ENCODE assay signal across 15 cellular contexts in the genomic region with DNA sequence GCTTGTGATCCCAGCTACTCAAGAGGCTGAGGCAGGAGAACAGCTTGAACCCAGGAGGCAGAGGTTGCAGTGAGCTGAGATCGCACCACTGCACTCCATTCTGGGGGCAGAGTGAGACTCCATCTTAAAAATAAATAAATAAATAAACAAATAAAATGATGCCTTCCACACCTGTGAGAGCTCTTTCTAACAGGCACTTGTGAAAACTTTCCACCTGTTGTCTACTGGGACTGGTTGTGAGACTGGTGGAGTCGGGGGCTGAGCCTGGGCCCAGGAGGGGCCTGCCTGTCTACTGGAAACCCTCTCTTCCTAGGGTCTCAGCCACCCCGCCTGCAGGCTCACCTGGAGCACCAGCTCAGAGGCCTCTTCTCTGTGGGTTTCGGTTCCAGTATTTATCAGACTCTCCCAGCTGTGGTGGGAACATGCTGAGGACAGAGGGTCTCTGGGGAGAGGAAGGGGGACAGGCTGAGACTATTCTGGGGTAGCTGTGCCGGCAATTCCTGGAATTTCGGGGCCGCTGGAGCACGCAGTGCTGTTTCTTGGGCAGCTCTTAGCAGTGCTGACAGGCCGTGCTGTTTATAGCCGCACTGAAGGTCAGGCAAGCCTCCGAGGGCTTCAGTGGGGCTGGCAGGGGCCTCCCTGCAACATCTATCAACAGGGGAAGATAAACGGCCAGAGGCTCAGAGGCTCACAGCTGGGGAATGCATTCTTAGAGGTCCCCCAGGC. TPM values are rescaled to one million over a fixed set of nuclear protein-coding genes. Genes with fewer than 3 reads are reported as not detected.
DNase-seq lines count a peak whose midpoint lies in the region; ATAC-seq and TF ChIP-seq lines count a peak whose summit lies in the region.
"Had no signal": no experiment of that assay in that cellular context is flagged by ENCODE, and none has a peak within 500 bp of the region (broad histone marks: within the 10 kb centered on the region; RNA-seq: fewer than 3 reads in every experiment).

No MANE protein-coding gene starts in this region.

- 26% methylated on average over 12 of the region's 12 CpGs for WGBS in right cardiac atrium

- peak; percentile 74 for DNase-seq in amniotic epithelial cell (ENCODE audit: low read depth)
- DNase-seq in right cardiac atrium: peak; percentile 73 to 91 (median 90)
- DNase-seq in activated naive CD4-positive, alpha-beta T cell treated with anti-CD3 and anti-CD28 coated beads, Interleukin-2, amount 10 ng/mL, durations not matched to agents 7 days and 5 days: no peak
- DNase-seq in endothelial cell (ENCODE audit: low spot score): no peak
- no peak for DNase-seq in NCI-H2196 treated with DMSO at 0.1 percent for 48 hours (lab: John Stamatoyannopoulos, UW; ENCODE audit: unreplicated experiment)
- DNase-seq in T-helper 17 cell: no peak
- DNase-seq: GF-D8, HCEC 1CT, NCI-H1092 treated with DMSO at 0.1 percent for 48 hours, T-helper 1 cell had no signal

- no peak for TF ChIP-seq CTCF in endothelial cell (IDR thresholded peaks at IDR 0.05; ENCODE audit: unreplicated experiment)

- no peaks in the 10 kb centered on the region for H3K36me3 ChIP-seq in BLaER1 treated with 17β-estradiol and CSF1 and Interleukin-3, amounts not matched to agents 10 nM and 100 nM
- no peaks in the 10 kb centered on the region for H3K36me3 ChIP-seq in rectal smooth muscle tissue (ENCODE audit: control insufficient read depth, insufficient read depth, low read length)

- ATAC-seq in right cardiac atrium: peak; percentile 33 to 44
- ATAC-seq in T-helper 17 cell: no peak

- no peak overlapping the region for H3K4me3 Mint-ChIP-seq in activated naive CD4-positive, alpha-beta T cell treated with anti-CD3 and anti-CD28 coated beads, Interleukin-2, amount 10 ng/mL, durations not matched to agents 7 days and 5 days
- no peak overlapping the region for H3K4me3 Mint-ChIP-seq in endothelial cell (ENCODE audit: unreplicated experiment)
- H3K4me3 Mint-ChIP-seq in T-helper 17 cell: no peak overlapping the region

- peaks cover 0 to 6% (median 0%) of the 10 kb centered on the region in 11 experiments; a peak in 1 of 22 replicates for H3K27me3 ChIP-seq in BLaER1 treated with 17β-estradiol and CSF1 and Interleukin-3, amounts not matched to agents 10 nM and 100 nM
- no peaks in the 10 kb centered on the region for H3K27me3 ChIP-seq in right cardiac atrium (ENCODE audit: control insufficient read depth, insufficient read depth)
- H3K27me3 ChIP-seq in rectal smooth muscle tissue (ENCODE audit: control insufficient read depth, insufficient read depth, low read length): no peaks in the 10 kb centered on the region

- H3K4me1 Mint-ChIP-seq in activated naive CD4-positive, alpha-beta T cell treated with anti-CD3 and anti-CD28 coated beads, Interleukin-2, amount 10 ng/mL, durations not matched to agents 7 days and 5 days: no peaks in the 10 kb centered on the region
- H3K4me1 Mint-ChIP-seq in endothelial cell (ENCODE audit: unreplicated experiment): peaks cover 7% of the 10 kb centered on the region
- H3K4me1 Mint-ChIP-seq in T-helper 17 cell: peaks cover 2% of the 10 kb centered on the region

- peaks cover 0 to 45% (median 0%) of the 10 kb centered on the region in 11 experiments; a peak in 3 of 22 replicates for H4K20me1 ChIP-seq in BLaER1 treated with 17β-estradiol and CSF1 and Interleukin-3, amounts not matched to agents 10 nM and 100 nM

- peak overlapping the region in 2 of 11 experiments; percentile 23 to 42; a peak in 1 of 22 replicates for H3K27ac ChIP-seq in BLaER1 treated with 17β-estradiol and CSF1 and Interleukin-3, amounts not matched to agents 10 nM and 100 nM
- peak overlapping the region; percentile 66 for H3K27ac ChIP-seq in right cardiac atrium (ENCODE audit: low read length)
- H3K27ac ChIP-seq in rectal smooth muscle tissue (ENCODE audit: low read depth, low read length): peak overlapping the region; percentile 94

- no peak overlapping the region; a peak in 1 of 20 replicates for H3K4me3 ChIP-seq in BLaER1 treated with 17β-estradiol and CSF1 and Interleukin-3, amounts not matched to agents 10 nM and 100 nM
- peak overlapping the region; percentile 51 for H3K4me3 ChIP-seq in right cardiac atrium (ENCODE audit: low read length)
- no peak overlapping the region for H3K4me3 ChIP-seq in rectal smooth muscle tissue (ENCODE audit: low read length)

- no peaks in the 10 kb centered on the region for H3K9me3 ChIP-seq in BLaER1 treated with 17β-estradiol and CSF1 and Interleukin-3, amounts not matched to agents 10 nM and 100 nM (replicated peaks in 1 of 11)
- no peaks in the 10 kb centered on the region for H3K9me3 ChIP-seq in right cardiac atrium (ENCODE audit: control insufficient read depth, low read length)
- H3K9me3 ChIP-seq in T-helper 17 cell (ENCODE audit: control insufficient read depth, low read length, poor library complexity, severe bottlenecking): no peaks in the 10 kb centered on the region

- no peaks in the 10 kb centered on the region for H3K36me3 Mint-ChIP-seq in activated naive CD4-positive, alpha-beta T cell treated with anti-CD3 and anti-CD28 coated beads, Interleukin-2, amount 10 ng/mL, durations not matched to agents 7 days and 5 days
- H3K36me3 Mint-ChIP-seq in endothelial cell (ENCODE audit: low read depth, unreplicated experiment) (no peaks in the 10 kb centered on the region), T-helper 17 cell (ENCODE audit: low read depth) (no peaks in the 10 kb centered on the region)

- peak overlapping the region; percentile 36 to 93 (median 86); a peak in 20 of 22 replicates for H3K4me2 ChIP-seq in BLaER1 treated with 17β-estradiol and CSF1 and Interleukin-3, amounts not matched to agents 10 nM and 100 nM

- peaks cover 19% of the 10 kb centered on the region for H3K27me3 Mint-ChIP-seq in activated naive CD4-positive, alpha-beta T cell treated with anti-CD3 and anti-CD28 coated beads, Interleukin-2, amount 10 ng/mL, durations not matched to agents 7 days and 5 days
- H3K27me3 Mint-ChIP-seq in endothelial cell (ENCODE audit: unreplicated experiment) (peaks cover 9% of the 10 kb centered on the region), T-helper 17 cell (peaks cover 20% of the 10 kb centered on the region)

- H3K27ac Mint-ChIP-seq in activated naive CD4-positive, alpha-beta T cell treated with anti-CD3 and anti-CD28 coated beads, Interleukin-2, amount 10 ng/mL, durations not matched to agents 7 days and 5 days: no peak overlapping the region
- H3K27ac Mint-ChIP-seq in endothelial cell (ENCODE audit: unreplicated experiment): no peak overlapping the region
- no peak overlapping the region for H3K27ac Mint-ChIP-seq in T-helper 17 cell

- peak overlapping the region in 5 of 11 experiments; percentile 2 to 50 (median 11); a peak in 5 of 22 replicates for H3K9ac ChIP-seq in BLaER1 treated with 17β-estradiol and CSF1 and Interleukin-3, amounts not matched to agents 10 nM and 100 nM
- no peak overlapping the region for H3K9ac ChIP-seq in rectal smooth muscle tissue (ENCODE audit: low read length)

- CTCF ChIA-PET in activated naive CD4-positive, alpha-beta T cell treated with anti-CD3 and anti-CD28 coated beads, Interleukin-2, amount 10 ng/mL, durations not matched to agents 7 days and 5 days (lab: Charles Lee): no interaction called here

- H3K4me1 ChIP-seq in BLaER1 treated with 17β-estradiol and CSF1 and Interleukin-3, amounts not matched to agents 10 nM and 100 nM: peaks cover 25 to 99% (median 84%) of the 10 kb centered on the region in 10 experiments
- no peaks in the 10 kb centered on the region for H3K4me1 ChIP-seq in right cardiac atrium (ENCODE audit: control insufficient read depth, insufficient read depth, low read length)
- H3K4me1 ChIP-seq in rectal smooth muscle tissue (ENCODE audit: control insufficient read depth, insufficient read depth, low read length): peaks cover 41% of the 10 kb centered on the region

- H3K9me3 Mint-ChIP-seq in activated naive CD4-positive, alpha-beta T cell treated with anti-CD3 and anti-CD28 coated beads, Interleukin-2, amount 10 ng/mL, durations not matched to agents 7 days and 5 days: no peaks in the 10 kb centered on the region
- H3K9me3 Mint-ChIP-seq in endothelial cell (ENCODE audit: unreplicated experiment): no peaks in the 10 kb centered on the region

- intact Hi-C loops in right cardiac atrium (cut with DNase I): no loop called here

RNA-seq across cellular contexts. Expression of a gene that starts 3.8 kb away (rescaled TPM):
- total RNA-seq in right cardiac atrium (1,000 to 10,000 TPM in 1 of 4 donors, 100 to 1,000 TPM in 3; 738 to 1,111 (median 934) TPM), endothelial cell (ENCODE audit: unreplicated experiment) (0.36 TPM), T-helper 17 cell (not detected)
- 1,223 TPM for polyA plus RNA-seq in right cardiac atrium

RNA-seq across cellular contexts. Expression of a gene that starts 17.8 kb away (rescaled TPM):
- total RNA-seq in right cardiac atrium: 1 to 10 TPM in 2 of 4 donors, under 1 TPM in 2; 0.32 to 1.2 (median 0.95) TPM
- polyA plus RNA-seq in right cardiac atrium: 0.93 TPM
- total RNA-seq in endothelial cell (ENCODE audit: unreplicated experiment): not detected
- not detected for total RNA-seq in T-helper 17 cell
- total RNA-seq: activated CD8-positive, alpha-beta memory T cell treated with anti-CD3 and anti-CD28 coated beads for 36 hours; osteoblast had no signal
- polyA plus RNA-seq: AG04450 had no signal

Comparison
In these comparisons a context has a peak if more than half of its experiments do, and no peak if none do; other contexts are left out.
1. DNase-seq: peak in amniotic epithelial cell (single experiment) and right cardiac atrium (3 of 3); none in activated naive CD4-positive, alpha-beta T cell treated with anti-CD3 and anti-CD28 coated beads, Interleukin-2, amount 10 ng/mL, durations not matched to agents 7 days and 5 days (single experiment), endothelial cell (single experiment), NCI-H2196 treated with DMSO at 0.1 percent for 48 hours (single experiment) and T-helper 17 cell (0 of 3).
2. RNA of a gene that starts 3.8 kb away (total RNA-seq): 738 to 1,111 TPM in right cardiac atrium; 0.36 TPM in endothelial cell (single experiment) and not detected in T-helper 17 cell; every median in the first group is over 100 times any median in the second.